ENCODE assay signal across 8 cellular contexts in genomic region chr5:145084834-145085233, GRCh38.
"Had no signal": no experiment of that assay in that cellular context is flagged by ENCODE, and none has a peak within 500 bp of the region (broad histone marks: within the 10 kb centered on the region; RNA-seq: fewer than 3 reads in every experiment).

No MANE protein-coding gene starts in this region.

- ATAC-seq: GM12878 had no signal

- H3K4me3 ChIP-seq: GM12878 had no signal

- DNase-seq: GDM1, GF-D8 had no signal

- FAIRE-seq: G401.6, GM12878, GM12891, GM12892, GM18507, GM19239 had no signal
